Comparison of ENCODE assay signal across 14 cellular contexts in genomic region chr9:36923025-36923625, GRCh38.
"Had no signal": no experiment of that assay in that cellular context is flagged by ENCODE, and none has a peak within 500 bp of the region (broad histone marks: within the 10 kb centered on the region; RNA-seq: fewer than 3 reads in every experiment).

No MANE protein-coding gene starts in this region.

- H3K9me3 Mint-ChIP-seq: nephron, T-cell had no signal

- ATAC-seq: activated CD8-positive, alpha-beta T cell treated with anti-CD3 and anti-CD28 coated beads, Interleukin-2, amount 10 ng/mL, durations not matched to agents 7 days and 5 days; body of pancreas; gastrocnemius medialis; heart right ventricle; left lobe of liver; T-cell had no signal

- H3K4me1 Mint-ChIP-seq: nephron, T-cell had no signal

- H3K27ac Mint-ChIP-seq: activated CD8-positive, alpha-beta T cell treated with anti-CD3 and anti-CD28 coated beads, Interleukin-2, amount 10 ng/mL, durations not matched to agents 7 days and 5 days; nephron; T-cell had no signal

- H3K4me3 Mint-ChIP-seq: activated CD8-positive, alpha-beta T cell treated with anti-CD3 and anti-CD28 coated beads, Interleukin-2, amount 10 ng/mL, durations not matched to agents 7 days and 5 days; nephron; T-cell had no signal

- DNase-seq: activated CD4-positive, alpha-beta T cell treated with anti-CD3 and anti-CD28 coated beads for 4 hours; activated CD8-positive, alpha-beta memory T cell treated with anti-CD3 and anti-CD28 coated beads, Interleukin-2, amount 50 U/mL, for 48 hours; activated CD8-positive, alpha-beta T cell treated with anti-CD3 and anti-CD28 coated beads, Interleukin-2, amount 10 ng/mL, durations not matched to agents 7 days and 5 days; central memory CD4-positive, alpha-beta T cell; effector CD4-positive, alpha-beta T cell; gastrocnemius medialis; heart right ventricle; stimulated activated CD4-positive, alpha-beta T cell treated with anti-CD3 and anti-CD28 coated beads, Interleukin-15, amount 100 ng/mL, for 24 hours; stimulated activated CD4-positive, alpha-beta T cell treated with anti-CD3 and anti-CD28 coated beads, Interleukin-4, amount 100 ng/mL, for 4 hours; T-cell; WERI-Rb-1 had no signal
